16 cellular contexts compared by ENCODE assay signal in the genomic region with DNA sequence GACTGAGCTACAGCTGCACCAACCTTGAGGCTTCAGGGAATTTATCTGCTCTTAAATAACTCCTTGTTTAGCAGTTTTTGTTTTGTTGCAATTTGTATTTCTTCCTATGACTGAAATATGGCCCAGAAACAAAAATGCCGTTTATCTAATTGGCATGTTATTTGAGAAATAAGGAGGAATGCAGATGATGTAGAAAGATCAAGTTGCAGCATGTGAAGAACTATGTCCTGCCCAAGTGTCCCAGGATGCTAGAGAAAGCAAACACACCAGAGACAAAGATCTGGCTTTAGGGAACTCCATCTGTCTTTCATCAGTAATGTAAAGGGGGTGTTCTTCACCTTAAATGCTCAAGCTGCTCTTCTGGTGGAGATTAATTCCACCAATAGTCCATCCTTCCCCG. TPM values are rescaled to one million over a fixed set of nuclear protein-coding genes. Genes with fewer than 3 reads are reported as not detected.
DNase-seq lines count a peak whose midpoint lies in the region; ATAC-seq and TF ChIP-seq lines count a peak whose summit lies in the region.
"Had no signal": no experiment of that assay in that cellular context is flagged by ENCODE, and none has a peak within 500 bp of the region (broad histone marks: within the 10 kb centered on the region; RNA-seq: fewer than 3 reads in every experiment).

No MANE protein-coding gene starts in this region.

- no peaks in the 10 kb centered on the region for H3K9me3 Mint-ChIP-seq in HFFc6
- H3K9me3 Mint-ChIP-seq: activated CD8-positive, alpha-beta T cell treated with anti-CD3 and anti-CD28 coated beads for 36 hours; CD8-positive, alpha-beta memory T cell; naive B cell had no signal

- H3K27me3 ChIP-seq in thoracic aorta (replicated peaks; ENCODE audit: insufficient read depth): no peaks in the 10 kb centered on the region
- no peaks in the 10 kb centered on the region for H3K27me3 ChIP-seq in right lobe of liver
- no peaks in the 10 kb centered on the region for H3K27me3 ChIP-seq in gastrocnemius medialis

- peaks cover 35 to 76% of the 10 kb centered on the region in 2 donors for H3K4me1 ChIP-seq in thoracic aorta (ENCODE audit: control insufficient read depth in 1 of 2, low read depth in 2 of 2)
- peaks cover 0 to 6% (median 0%) of the 10 kb centered on the region in 4 donors for H3K4me1 ChIP-seq in right lobe of liver
- peaks cover 47 to 73% of the 10 kb centered on the region in 2 donors for H3K4me1 ChIP-seq in gastrocnemius medialis

- intact Hi-C loops in right lobe of liver (cut with DNase I) (no loop called here), gastrocnemius medialis (cut with DNase I; ENCODE audit: low total_unique reads) (no loop called here)

- H3K9me3 ChIP-seq in thoracic aorta: no peaks in the 10 kb centered on the region
- no peaks in the 10 kb centered on the region for H3K9me3 ChIP-seq in right lobe of liver
- no peaks in the 10 kb centered on the region for H3K9me3 ChIP-seq in gastrocnemius medialis

- no peak for TF ChIP-seq CTCF in HFFc6 (IDR thresholded peaks at IDR 0.05)
- TF ChIP-seq CTCF in foreskin fibroblast (IDR thresholded peaks at IDR 0.05; ENCODE audit: low read depth, low read length): no peak
- no peak for TF ChIP-seq CTCF in thoracic aorta (IDR thresholded peaks at IDR 0.05)
- no peak for TF ChIP-seq CTCF in right lobe of liver (IDR thresholded peaks at IDR 0.05)
- no peak for TF ChIP-seq CTCF in gastrocnemius medialis (IDR thresholded peaks at IDR 0.05 in 4 of 5, conservative IDR thresholded peaks at IDR 0.05 in 1 of 5)

- ATAC-seq in thoracic aorta (ENCODE audit: insufficient number of reproducible peaks, low FRiP score, low read depth): no peak
- no peak for ATAC-seq in GM18502 (IDR thresholded peaks at IDR 0.05; ENCODE audit: poor library complexity, unreplicated experiment)
- no peak for ATAC-seq in right lobe of liver
- ATAC-seq in gastrocnemius medialis: no peak
- ATAC-seq: activated CD8-positive, alpha-beta T cell treated with anti-CD3 and anti-CD28 coated beads for 36 hours had no signal

- H3K36me3 ChIP-seq in thoracic aorta (no peaks in the 10 kb centered on the region), right lobe of liver (no peaks in the 10 kb centered on the region), gastrocnemius medialis (no peaks in the 10 kb centered on the region)

- H3K27ac Mint-ChIP-seq in HFFc6: peak overlapping the region; percentile 4; the same call in 1 of the 2 replicates
- H3K27ac Mint-ChIP-seq: activated CD8-positive, alpha-beta T cell treated with anti-CD3 and anti-CD28 coated beads for 36 hours; naive B cell had no signal

- H3K4me3 ChIP-seq in foreskin fibroblast (ENCODE audit: low read depth in 1 of 2, low read length in 2 of 2) (no peak overlapping the region), thoracic aorta (no peak overlapping the region), right lobe of liver (no peak overlapping the region), gastrocnemius medialis (no peak overlapping the region)

- H3K36me3 Mint-ChIP-seq in HFFc6 (ENCODE audit: low read depth): no peaks in the 10 kb centered on the region
- H3K36me3 Mint-ChIP-seq: naive B cell had no signal

- H3K4me3 Mint-ChIP-seq in HFFc6: no peak overlapping the region
- H3K4me3 Mint-ChIP-seq: activated CD8-positive, alpha-beta T cell treated with anti-CD3 and anti-CD28 coated beads for 36 hours; CD8-positive, alpha-beta memory T cell; naive B cell had no signal

- in situ Hi-C loops in gastrocnemius medialis (cut with MboI; ENCODE audit: low sequenced_read_pairs in 4 of 4): no loop called here

- TF ChIP-seq POLR2A in right lobe of liver (IDR thresholded peaks at IDR 0.05) (no peak), gastrocnemius medialis (IDR thresholded peaks at IDR 0.05) (no peak)

- DNase-seq in HFFc6 (peak; percentile 25), astrocyte of the hippocampus (ENCODE audit: low read depth, low spot score) (peak; percentile 31), foreskin fibroblast (peak; percentile 65 to 79), thoracic aorta (ENCODE audit: low spot score) (no peak), right lobe of liver (no peak), gastrocnemius medialis (no peak)
- DNase-seq: activated CD8-positive, alpha-beta T cell treated with anti-CD3 and anti-CD28 coated beads for 36 hours; CD8-positive, alpha-beta memory T cell; cerebellar nuclear complex; GF-D8; kidney; MV-4-11; naive B cell; NCI-H510A treated with DMSO at 0.1 percent for 48 hours; small intestine had no signal

- peaks cover 42% of the 10 kb centered on the region for H3K4me1 Mint-ChIP-seq in HFFc6 (ENCODE audit: low read depth)

- H3K27me3 Mint-ChIP-seq in HFFc6 (ENCODE audit: insufficient read depth): no peaks in the 10 kb centered on the region
- H3K27me3 Mint-ChIP-seq: activated CD8-positive, alpha-beta T cell treated with anti-CD3 and anti-CD28 coated beads for 36 hours; naive B cell had no signal

- 38% methylated on average over 2 of the region's 2 CpGs for WGBS in right lobe of liver (ENCODE audit: insufficient coverage, low coverage, low lambda C conversion rate, missing lambda C conversion rate)

- H3K27ac ChIP-seq in thoracic aorta (peak overlapping the region; percentile 68 to 71), right lobe of liver (no peak overlapping the region), gastrocnemius medialis (peak overlapping the region in 1 of 4 donors; percentile 23)

RNA-seq across cellular contexts. Expression of a gene that starts 29.7 kb away (rescaled TPM):
- 1 to 10 TPM; 5.0 to 6.2 (median 5.8) TPM for total RNA-seq in HFFc6 (2021; fragmentation: NEBNext Ultra II Directional; extraction: Animal tissue kit (Norgen Biotek cat#: 25700))
- total RNA-seq in thoracic aorta (10 to 100 TPM; 19.6 to 25.0 TPM), right lobe of liver (10 to 100 TPM in 2 of 6 experiments, 1 to 10 TPM in 4; 7.1 to 12.8 (median 9.0) TPM), gastrocnemius medialis (10 to 100 TPM; 13.2 to 23.3 (median 18.7) TPM)

Comparison
In these comparisons a context has a peak if more than half of its experiments do, and no peak if none do; other contexts are left out.
1. DNase-seq: peak in HFFc6 (single experiment), astrocyte of the hippocampus (single experiment) and foreskin fibroblast (2 of 2); none in thoracic aorta (single experiment), right lobe of liver (0 of 3) and gastrocnemius medialis (0 of 2).
2. H3K27ac ChIP-seq: peak in thoracic aorta (2 of 2); none in right lobe of liver (0 of 3).